8 cellular contexts compared by ENCODE assay signal in genomic region chr5:34929150-34929719, GRCh38. TPM values are rescaled to one million over a fixed set of nuclear protein-coding genes. Genes with fewer than 3 reads are reported as not detected.
DNase-seq lines count a peak whose midpoint lies in the region; ATAC-seq, FAIRE-seq and TF ChIP-seq lines count a peak whose summit lies in the region.

Gene DNAJC21, plus strand, starts transcription at chr5:34929559. Its CDS starts 261 bp downstream, at chr5:34929820.

- no peaks in the 10 kb centered on the region for H3K27me3 ChIP-seq in astrocyte (ENCODE audit: insufficient read depth, low read length)
- H3K27me3 ChIP-seq in right cardiac atrium (ENCODE audit: control insufficient read depth, insufficient read depth), result no peaks in the 10 kb centered on the region
- no peaks in the 10 kb centered on the region for H3K27me3 ChIP-seq in uterus

- peak within 1 kb of the TSS; percentile 88 for H3K4me2 ChIP-seq in astrocyte (ENCODE audit: low read length)

- peak within 1 kb of the TSS; percentile 91 for H3K9ac ChIP-seq in astrocyte (ENCODE audit: low read length)

- H3K4me3 Mint-ChIP-seq in astrocyte (ENCODE audit: unreplicated experiment), result peak within 1 kb of the TSS; percentile 88

- peaks cover 3% of the 10 kb centered on the region for H3K36me3 Mint-ChIP-seq in astrocyte (ENCODE audit: low read depth, unreplicated experiment)

- H3K79me2 ChIP-seq in astrocyte (ENCODE audit: insufficient read depth, low read length), result peaks cover 60% of the 10 kb centered on the region

- peak; percentile 99 to 100 for DNase-seq in NCI-H2081 (lab: John Stamatoyannopoulos, UW)
- peak; percentile 96 for DNase-seq in T-helper 9 cell
- DNase-seq in astrocyte (ENCODE audit: low read depth), result peak; percentile 92
- DNase-seq in right cardiac atrium, result peak; percentile 99 to 100 (median 99)
- peak; percentile 98 for DNase-seq in putamen (ENCODE audit: low spot score)
- DNase-seq in uterus, result peak; percentile 98 to 99

- TF ChIP-seq POLR2A in uterus (IDR thresholded peaks at IDR 0.05), result peak; percentile 23 to 34

- H3K36me3 ChIP-seq in astrocyte (ENCODE audit: insufficient read depth, low read length) (peaks cover 27% of the 10 kb centered on the region), uterus (no peaks in the 10 kb centered on the region)

- no peaks in the 10 kb centered on the region for H3K27me3 Mint-ChIP-seq in astrocyte (ENCODE audit: low read depth, unreplicated experiment)

- no peaks in the 10 kb centered on the region for H3K9me3 Mint-ChIP-seq in astrocyte (ENCODE audit: unreplicated experiment)

- peak within 1 kb of the TSS; percentile 79 for H3K27ac ChIP-seq in astrocyte (ENCODE audit: low read depth, low read length)
- peak within 1 kb of the TSS; percentile 91 for H3K27ac ChIP-seq in right cardiac atrium (ENCODE audit: low read length)
- H3K27ac ChIP-seq in uterus, result peak within 1 kb of the TSS; percentile 89 to 91

- H3K4me1 ChIP-seq in astrocyte (ENCODE audit: insufficient read depth, low read length) (peaks cover 8% of the 10 kb centered on the region), right cardiac atrium (ENCODE audit: control insufficient read depth, insufficient read depth, low read length) (no peaks in the 10 kb centered on the region), uterus (no peaks in the 10 kb centered on the region)

- intact Hi-C loops in right cardiac atrium (cut with DNase I) (no loop called here), uterus (cut with DNase I; ENCODE audit: low total_unique reads) (no loop called here)

- H2AFZ ChIP-seq in astrocyte (ENCODE audit: low read depth, low read length), result peak within 1 kb of the TSS; percentile 77

- peaks cover 31% of the 10 kb centered on the region for H4K20me1 ChIP-seq in astrocyte (ENCODE audit: insufficient read depth, low read length)

- ATAC-seq in GM18508 (IDR thresholded peaks at IDR 0.05; ENCODE audit: insufficient read depth, unreplicated experiment), result peak; percentile 73
- peak; percentile 87 for ATAC-seq in HG03039 (IDR thresholded peaks at IDR 0.05; ENCODE audit: unreplicated experiment)
- peak; percentile 98 to 99 for ATAC-seq in right cardiac atrium

- WGBS in right cardiac atrium, result under 1% methylated on average over 62 of the region's 62 CpGs

- no peak for TF ChIP-seq CTCF in astrocyte (IDR thresholded peaks at IDR 0.05; ENCODE audit: insufficient read depth, low read depth, low read length)
- TF ChIP-seq CTCF in uterus (IDR thresholded peaks at IDR 0.05), result no peak

- H3K9me3 ChIP-seq in astrocyte (ENCODE audit: insufficient read depth, low read depth, low read length) (no peaks in the 10 kb centered on the region), right cardiac atrium (ENCODE audit: control insufficient read depth, low read length) (no peaks in the 10 kb centered on the region), uterus (no peaks in the 10 kb centered on the region)

- H3K4me1 Mint-ChIP-seq in astrocyte (ENCODE audit: low read depth, unreplicated experiment), result peaks cover 16% of the 10 kb centered on the region

- peak within 1 kb of the TSS; percentile 91 for H3K27ac Mint-ChIP-seq in astrocyte (ENCODE audit: unreplicated experiment)

- FAIRE-seq in astrocyte (lab: Jason Lieb, UNC), result no peak

- H3K4me3 ChIP-seq in astrocyte (ENCODE audit: insufficient read depth, low read depth, low read length), result peak within 1 kb of the TSS; percentile 90
- peak within 1 kb of the TSS; percentile 87 for H3K4me3 ChIP-seq in right cardiac atrium (ENCODE audit: low read length)
- peak within 1 kb of the TSS; percentile 71 to 95 for H3K4me3 ChIP-seq in uterus

RNA-seq across cellular contexts. Expression of gene DNAJC21, which starts in this region (rescaled TPM):
- total RNA-seq in astrocyte (58.9 and 66.4 TPM in 2 replicates), right cardiac atrium (10 to 100 TPM; 57.2 to 63.7 (median 62.1) TPM), uterus (10 to 100 TPM; 15.9 to 55.4 (median 44.0) TPM)
- 46.2 TPM for polyA plus RNA-seq in right cardiac atrium

Comparison
In these comparisons a context has a peak if more than half of its experiments do, and no peak if none do; other contexts are left out.
1. Peak in every context shown above with its lines: DNase-seq, ATAC-seq, H3K4me3 ChIP-seq and H3K27ac ChIP-seq.